18 cellular contexts compared by ENCODE assay signal in the genomic region with DNA sequence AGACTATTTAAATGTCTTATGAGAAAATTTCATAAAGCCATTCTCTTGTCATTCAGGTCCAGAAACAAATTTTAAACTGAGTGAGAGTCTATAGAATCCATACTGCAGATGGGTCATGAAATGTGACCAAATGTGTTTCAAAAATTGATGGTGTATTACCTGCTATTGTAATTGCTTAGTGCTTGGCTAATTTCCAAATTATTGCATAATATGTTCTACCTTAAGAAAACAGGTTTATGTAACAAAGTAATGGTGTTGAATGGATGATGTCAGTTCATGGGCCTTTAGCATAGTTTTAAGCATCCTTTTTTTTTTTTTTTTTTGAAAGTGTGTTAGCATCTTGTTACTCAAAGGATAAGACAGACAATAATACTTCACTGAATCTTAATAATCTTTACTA. TPM values are rescaled to one million over a fixed set of nuclear protein-coding genes. Genes with fewer than 3 reads are reported as not detected.
DNase-seq lines count a peak whose midpoint lies in the region; ATAC-seq, FAIRE-seq and TF ChIP-seq lines count a peak whose summit lies in the region.
"Had no signal": no experiment of that assay in that cellular context is flagged by ENCODE, and none has a peak within 500 bp of the region (broad histone marks: within the 10 kb centered on the region; RNA-seq: fewer than 3 reads in every experiment).

No MANE protein-coding gene starts in this region.

- peaks cover 8% of the 10 kb centered on the region for H3K4me1 Mint-ChIP-seq in memory B cell
- H3K4me1 Mint-ChIP-seq in activated CD4-positive, alpha-beta memory T cell treated with anti-CD3 and anti-CD28 coated beads, Interleukin-2, amount 10 ng/mL, durations not matched to agents 7 days and 5 days, result peaks cover 18% of the 10 kb centered on the region

- H3K27me3 ChIP-seq in left ventricle myocardium inferior (ENCODE audit: low read depth), result peaks cover 15% of the 10 kb centered on the region
- H3K27me3 ChIP-seq in brain microvascular endothelial cell (replicated peaks), result no peaks in the 10 kb centered on the region
- no peaks in the 10 kb centered on the region for H3K27me3 ChIP-seq in uterus

- POLR2A ChIA-PET in activated CD4-positive, alpha-beta memory T cell treated with anti-CD3 and anti-CD28 coated beads, Interleukin-2, amount 10 ng/mL, durations not matched to agents 7 days and 5 days (lab: Charles Lee), result no interaction called here

- peak overlapping the region; percentile 89 for H3K4me3 ChIP-seq in left ventricle myocardium inferior
- H3K4me3 ChIP-seq in brain microvascular endothelial cell (ENCODE audit: low read depth, low read length), result peak overlapping the region; percentile 5
- no peak overlapping the region for H3K4me3 ChIP-seq in uterus
- H3K4me3 ChIP-seq: BLaER1, SK-N-MC had no signal

- peak overlapping the region; percentile 58 for H3K27ac Mint-ChIP-seq in memory B cell
- no peak overlapping the region for H3K27ac Mint-ChIP-seq in activated CD4-positive, alpha-beta memory T cell treated with anti-CD3 and anti-CD28 coated beads, Interleukin-2, amount 10 ng/mL, durations not matched to agents 7 days and 5 days
- H3K27ac Mint-ChIP-seq: effector memory CD8-positive, alpha-beta T cell had no signal

- TF ChIP-seq CTCF in left ventricle myocardium inferior (IDR thresholded peaks at IDR 0.05; ENCODE audit: borderline replicate concordance) (no peak), brain microvascular endothelial cell (IDR thresholded peaks at IDR 0.05; ENCODE audit: low read depth, low read length, missing control alignments) (no peak), uterus (IDR thresholded peaks at IDR 0.05) (no peak)

- peak overlapping the region; percentile 94 for H3K27ac ChIP-seq in left ventricle myocardium inferior (replicated peaks)
- no peak overlapping the region for H3K27ac ChIP-seq in brain microvascular endothelial cell
- H3K27ac ChIP-seq in uterus, result peak overlapping the region; percentile 24 to 94
- H3K27ac ChIP-seq: BLaER1, lower lobe of right lung, parathyroid adenoma, SK-N-MC had no signal

- in situ Hi-C loops in brain microvascular endothelial cell (cut with HindIII; ENCODE audit: low pct_ligation_motif_present, low sequenced_read_pairs), result no loop called here

- H3K27me3 Mint-ChIP-seq in memory B cell, result no peaks in the 10 kb centered on the region
- H3K27me3 Mint-ChIP-seq in activated CD4-positive, alpha-beta memory T cell treated with anti-CD3 and anti-CD28 coated beads, Interleukin-2, amount 10 ng/mL, durations not matched to agents 7 days and 5 days, result peaks cover 18% of the 10 kb centered on the region

- ATAC-seq in memory B cell (ENCODE audit: low read depth), result no peak
- ATAC-seq: effector memory CD8-positive, alpha-beta T cell; lower lobe of right lung had no signal

- peaks cover 5% of the 10 kb centered on the region for H3K36me3 Mint-ChIP-seq in memory B cell
- H3K36me3 Mint-ChIP-seq in activated CD4-positive, alpha-beta memory T cell treated with anti-CD3 and anti-CD28 coated beads, Interleukin-2, amount 10 ng/mL, durations not matched to agents 7 days and 5 days (ENCODE audit: low read depth), result no peaks in the 10 kb centered on the region

- H3K4me1 ChIP-seq in left ventricle myocardium inferior (peaks cover 50% of the 10 kb centered on the region), uterus (no peaks in the 10 kb centered on the region)
- H3K4me1 ChIP-seq: parathyroid adenoma had no signal

- H3K36me3 ChIP-seq in left ventricle myocardium inferior (no peaks in the 10 kb centered on the region), brain microvascular endothelial cell (replicated peaks) (peaks cover 26% of the 10 kb centered on the region), uterus (no peaks in the 10 kb centered on the region)
- H3K36me3 ChIP-seq: lower lobe of right lung had no signal

- H3K9me3 Mint-ChIP-seq in memory B cell, result no peaks in the 10 kb centered on the region
- no peaks in the 10 kb centered on the region for H3K9me3 Mint-ChIP-seq in activated CD4-positive, alpha-beta memory T cell treated with anti-CD3 and anti-CD28 coated beads, Interleukin-2, amount 10 ng/mL, durations not matched to agents 7 days and 5 days

- H3K4me3 Mint-ChIP-seq in memory B cell, result no peak overlapping the region
- H3K4me3 Mint-ChIP-seq in activated CD4-positive, alpha-beta memory T cell treated with anti-CD3 and anti-CD28 coated beads, Interleukin-2, amount 10 ng/mL, durations not matched to agents 7 days and 5 days, result no peak overlapping the region
- H3K4me3 Mint-ChIP-seq: effector memory CD8-positive, alpha-beta T cell had no signal

- DNase-seq in left ventricle myocardium inferior, result no peak
- no peak for DNase-seq in cardiac septum (ENCODE audit: low spot score)
- no peak for DNase-seq in brain microvascular endothelial cell
- no peak for DNase-seq in memory B cell (ENCODE audit: low spot score in 2 of 2)
- no peak for DNase-seq in uterus
- DNase-seq in HTR-8/SVneo (ENCODE audit: insufficient read length, low spot score), result no peak
- DNase-seq in activated CD4-positive, alpha-beta memory T cell treated with anti-CD3 and anti-CD28 coated beads, Interleukin-2, amount 10 ng/mL, durations not matched to agents 7 days and 5 days, result no peak
- DNase-seq in AML-193 (lab: John Stamatoyannopoulos, UW), result no peak
- DNase-seq: activated CD4-positive, CD25-positive, alpha-beta regulatory T cell; activated T-cell treated with anti-CD3 and anti-CD28 coated beads, Interleukin-2, amount 50 U/mL, for 1 hour; effector memory CD8-positive, alpha-beta T cell; lower lobe of right lung; NCI-H774; stimulated activated CD4-positive, alpha-beta T cell treated with anti-CD3 and anti-CD28 coated beads, Interleukin-4, amount 100 ng/mL, for 4 hours; stimulated activated naive CD4-positive, alpha-beta T cell treated with Interleukin-2 at 50 U/mL for 16 hours had no signal

- no peak for TF ChIP-seq POLR2A in uterus (IDR thresholded peaks at IDR 0.05)

- intact Hi-C loops in left ventricle myocardium inferior (cut with micrococcal nuclease), result loop anchor here (5.0 to 10.0 kb wide), 2 partner anchors 53 to 1080 kb away; no protein-coding TSS in a partner anchor
- intact Hi-C loops in cardiac septum (cut with DNase I), result no loop called here
- intact Hi-C loops in uterus (cut with DNase I; ENCODE audit: low total_unique reads), result no loop called here

- no peak for FAIRE-seq in HTR-8/SVneo (lab: Jason Lieb, UNC)

- CTCF ChIA-PET in activated CD4-positive, alpha-beta memory T cell treated with anti-CD3 and anti-CD28 coated beads, Interleukin-2, amount 10 ng/mL, durations not matched to agents 7 days and 5 days (lab: Charles Lee), result no interaction called here

- H3K9me3 ChIP-seq in left ventricle myocardium inferior (replicated peaks) (no peaks in the 10 kb centered on the region), uterus (no peaks in the 10 kb centered on the region)
- H3K9me3 ChIP-seq: lower lobe of right lung had no signal

RNA-seq across cellular contexts. Expression of a gene that starts 5.0 kb away (rescaled TPM):
- total RNA-seq in left ventricle myocardium inferior (21.0 TPM), cardiac septum (19.3 TPM), uterus (100 to 1,000 TPM in 1 of 4 donors, 10 to 100 TPM in 3; 14.9 to 140 (median 42.6) TPM)
- total RNA-seq in activated CD4-positive, alpha-beta memory T cell treated with anti-CD3 and anti-CD28 coated beads, Interleukin-2, amount 10 ng/mL, durations not matched to agents 7 days and 5 days, result under 1 TPM in 1 of 2 experiments, not detected in 1; 0.05 TPM

Comparison
In these comparisons a context has a peak if more than half of its experiments do, and no peak if none do; other contexts are left out.
1. H3K4me3 ChIP-seq: peak in left ventricle myocardium inferior (single experiment) and brain microvascular endothelial cell (single experiment); none in uterus (0 of 2).
2. RNA of a gene that starts 5.0 kb away (total RNA-seq): 14.9 to 140 TPM in uterus, 21.0 TPM in left ventricle myocardium inferior (single experiment) and 19.3 TPM in cardiac septum (single experiment); 0.05 TPM in activated CD4-positive, alpha-beta memory T cell treated with anti-CD3 and anti-CD28 coated beads, Interleukin-2, amount 10 ng/mL, durations not matched to agents 7 days and 5 days; every median in the first group is over 10 times any median in the second.